ENCODE assay signal across 24 cellular contexts in genomic region chrX:20995829-20996228, GRCh38.
"Had no signal": no experiment of that assay in that cellular context is flagged by ENCODE, and none has a peak within 500 bp of the region (broad histone marks: within the 10 kb centered on the region; RNA-seq: fewer than 3 reads in every experiment).

No MANE protein-coding gene starts in this region.

- H3K4me1 Mint-ChIP-seq: immature natural killer cell; natural killer cell; stimulated activated effector memory CD8-positive, alpha-beta T cell treated with anti-CD3 and anti-CD28 coated beads, Interleukin-12 subunit alpha, Interleukin-12 subunit beta, amount 100 ng/mL, for 72 hours had no signal

- ATAC-seq: effector memory CD8-positive, alpha-beta T cell; left colon; lower lobe of right lung; natural killer cell; psoas muscle; right cardiac atrium; stimulated activated effector memory CD8-positive, alpha-beta T cell treated with anti-CD3 and anti-CD28 coated beads, Interleukin-12 subunit alpha, Interleukin-12 subunit beta, amount 100 ng/mL, for 72 hours had no signal

- H3K4me3 Mint-ChIP-seq: effector memory CD8-positive, alpha-beta T cell; immature natural killer cell; natural killer cell; stimulated activated effector memory CD8-positive, alpha-beta T cell treated with anti-CD3 and anti-CD28 coated beads, Interleukin-12 subunit alpha, Interleukin-12 subunit beta, amount 100 ng/mL, for 72 hours had no signal

- H3K4me1 ChIP-seq: left ventricle myocardium inferior, lower lobe of right lung, psoas muscle, sigmoid colon, stomach, thyroid gland, vagina had no signal

- FAIRE-seq: endometrium had no signal

- H3K27me3 ChIP-seq: ovary, sigmoid colon, stomach, thyroid gland, vagina had no signal

- H3K9me3 Mint-ChIP-seq: effector memory CD8-positive, alpha-beta T cell; stimulated activated effector memory CD8-positive, alpha-beta T cell treated with anti-CD3 and anti-CD28 coated beads, Interleukin-12 subunit alpha, Interleukin-12 subunit beta, amount 100 ng/mL, for 72 hours had no signal

- H3K27me3 Mint-ChIP-seq: effector memory CD8-positive, alpha-beta T cell had no signal

- DNase-seq: cortex of kidney; effector memory CD8-positive, alpha-beta T cell; immature natural killer cell; islet precursor cell; kidney glomerular epithelial cell; left colon; left ventricle myocardium inferior; lower lobe of right lung; natural killer cell; occipital lobe; ovary; posterior cingulate gyrus; psoas muscle; right cardiac atrium; sigmoid colon; stimulated activated CD4-positive, alpha-beta T cell treated with anti-CD3 and anti-CD28 coated beads, Interleukin-2, amount 100 ng/mL, for 24 hours; stimulated activated CD4-positive, alpha-beta T cell treated with anti-CD3 and anti-CD28 coated beads, Interleukin-4, amount 100 ng/mL, for 24 hours; stimulated activated naive CD4-positive, alpha-beta T cell treated with Interleukin-2 at 50 U/mL for 16 hours; stomach; thyroid gland; trophoblast cell had no signal

- H3K36me3 ChIP-seq: left ventricle myocardium inferior, lower lobe of right lung, ovary, sigmoid colon, stomach, thyroid gland, vagina had no signal

- H3K4me3 ChIP-seq: left ventricle myocardium inferior, lower lobe of right lung, ovary, psoas muscle, sigmoid colon, stomach, thyroid gland, vagina had no signal

- H3K27ac Mint-ChIP-seq: effector memory CD8-positive, alpha-beta T cell; immature natural killer cell; natural killer cell; stimulated activated effector memory CD8-positive, alpha-beta T cell treated with anti-CD3 and anti-CD28 coated beads, Interleukin-12 subunit alpha, Interleukin-12 subunit beta, amount 100 ng/mL, for 72 hours had no signal

- H3K27ac ChIP-seq: left ventricle myocardium inferior, lower lobe of right lung, ovary, psoas muscle, sigmoid colon, stomach, thyroid gland, vagina had no signal

- H3K9me3 ChIP-seq: left ventricle myocardium inferior, lower lobe of right lung, ovary, psoas muscle, sigmoid colon, thyroid gland, vagina had no signal

- H3K36me3 Mint-ChIP-seq: immature natural killer cell; natural killer cell; stimulated activated effector memory CD8-positive, alpha-beta T cell treated with anti-CD3 and anti-CD28 coated beads, Interleukin-12 subunit alpha, Interleukin-12 subunit beta, amount 100 ng/mL, for 72 hours had no signal
